In genomic region chr15:74203914-74204431, GRCh38 we compare ENCODE assay signal across 12 cellular contexts. TPM values are rescaled to one million over a fixed set of nuclear protein-coding genes. Genes with fewer than 3 reads are reported as not detected.
DNase-seq lines count a peak whose midpoint lies in the region; ATAC-seq, FAIRE-seq and TF ChIP-seq lines count a peak whose summit lies in the region.
"Had no signal": no experiment of that assay in that cellular context is flagged by ENCODE, and none has a peak within 500 bp of the region (broad histone marks: within the 10 kb centered on the region; RNA-seq: fewer than 3 reads in every experiment).

No MANE protein-coding gene starts in this region.

- 55% methylated on average over 5 of the region's 10 CpGs for WGBS in A549 (ENCODE audit: missing lambda C conversion rate)

- TF ChIP-seq CTCF in A549 (IDR thresholded peaks at IDR 0.05), result no peak
- no peak for TF ChIP-seq CTCF in ascending aorta (IDR thresholded peaks at IDR 0.05)
- no peak for TF ChIP-seq CTCF in OCI-LY7 (conservative IDR thresholded peaks at IDR 0.05; ENCODE audit: low read length)

- no peak overlapping the region for H2AFZ ChIP-seq in OCI-LY7 (ENCODE audit: low read length)

- CTCF ChIA-PET in A549 (lab: Yijun Ruan, JAX) (interaction anchor here (0.9 to 6.4 kb wide), 4 partner anchors 18 to 104 kb away, joined by 3 to 33 read pairs (median 4); no protein-coding TSS in a partner anchor), OCI-LY7 (lab: Charles Lee; ENCODE audit: unreplicated experiment) (no interaction called here)

- H3K27me3 Mint-ChIP-seq in T-helper 2 cell treated with Interferon-gamma antibody and Interleukin-4, amounts not matched to agents 5 μg/mL and 100 μg/mL, for 36 hours (ENCODE audit: low read depth), result peaks cover 8% of the 10 kb centered on the region
- peaks cover 22% of the 10 kb centered on the region for H3K27me3 Mint-ChIP-seq in activated T-helper 17 cell treated with anti-CD3 and anti-CD28 coated beads, Interleukin-2, amount 50 U/mL, for 72 hours

- no peak for TF ChIP-seq POLR2A in A549 (IDR thresholded peaks at IDR 0.05; ENCODE audit: low read length)

- H3K9me3 ChIP-seq in A549 (no peaks in the 10 kb centered on the region), ascending aorta (no peaks in the 10 kb centered on the region), iPS-20b (ENCODE audit: insufficient read depth, low read depth, low read length) (no peaks in the 10 kb centered on the region), OCI-LY7 (ENCODE audit: low read length) (no peaks in the 10 kb centered on the region)

- H3K9me3 Mint-ChIP-seq in T-helper 2 cell treated with Interferon-gamma antibody and Interleukin-4, amounts not matched to agents 5 μg/mL and 100 μg/mL, for 36 hours, result no peaks in the 10 kb centered on the region
- H3K9me3 Mint-ChIP-seq in activated T-helper 17 cell treated with anti-CD3 and anti-CD28 coated beads, Interleukin-2, amount 50 U/mL, for 72 hours, result no peaks in the 10 kb centered on the region
- H3K9me3 Mint-ChIP-seq: activated CD4-positive, alpha-beta T cell treated with anti-CD3 and anti-CD28 coated beads, Interleukin-2, amount 10 ng/mL, durations not matched to agents 24 days and 14 days had no signal

- H3K36me3 ChIP-seq in ascending aorta (no peaks in the 10 kb centered on the region), iPS-20b (ENCODE audit: insufficient read depth, low read depth, low read length) (no peaks in the 10 kb centered on the region), OCI-LY7 (ENCODE audit: insufficient read depth, low read length) (no peaks in the 10 kb centered on the region)

- DNase-seq in A549 (ENCODE audit: low read depth in 1 of 2, low spot score in 1 of 2) (no peak), HT1080 (ENCODE audit: low read depth) (peak; percentile 42), ascending aorta (ENCODE audit: low spot score in 2 of 2) (peak; percentile 35 to 88), OCI-LY7 (ENCODE audit: low spot score) (no peak)
- DNase-seq in T-helper 2 cell treated with Interferon-gamma antibody and Interleukin-4, amounts not matched to agents 5 μg/mL and 100 μg/mL, for 36 hours (ENCODE audit: low spot score), result no peak
- DNase-seq: activated CD4-positive, alpha-beta T cell treated with anti-CD3 and anti-CD28 coated beads, Interleukin-2, amount 10 ng/mL, durations not matched to agents 24 days and 14 days; cerebellar nuclear complex; NCI-H774 had no signal

- ATAC-seq in A549, result no peak
- ATAC-seq in activated T-helper 17 cell treated with anti-CD3 and anti-CD28 coated beads, Interleukin-2, amount 50 U/mL, for 72 hours (replicated peaks), result no peak
- ATAC-seq in GM21367 (IDR thresholded peaks at IDR 0.05; ENCODE audit: unreplicated experiment), result no peak

- H3K27me3 ChIP-seq in ascending aorta (no peaks in the 10 kb centered on the region), iPS-20b (ENCODE audit: insufficient read depth, low read length) (peaks cover 10% of the 10 kb centered on the region; the same call in 1 of the 2 replicates)

- H3K9me2 ChIP-seq in OCI-LY7 (ENCODE audit: insufficient read depth, low read length), result no peaks in the 10 kb centered on the region

- peak overlapping the region; percentile 90 to 97 for H3K27ac ChIP-seq in A549
- H3K27ac ChIP-seq in ascending aorta, result peak overlapping the region; percentile 52 to 60
- H3K27ac ChIP-seq in iPS-20b (ENCODE audit: low read length), result no peak overlapping the region
- no peak overlapping the region for H3K27ac ChIP-seq in OCI-LY7 (ENCODE audit: low read depth, low read length, poor library complexity, severe bottlenecking)
- H3K27ac ChIP-seq: C4-2B had no signal

- peak overlapping the region; percentile 51 for H3K4me3 ChIP-seq in A549
- no peak overlapping the region for H3K4me3 ChIP-seq in ascending aorta
- peak overlapping the region; percentile 63 for H3K4me3 ChIP-seq in iPS-20b (ENCODE audit: low read length)
- H3K4me3 ChIP-seq in OCI-LY7 (ENCODE audit: low read depth, low read length, poor library complexity, severe bottlenecking), result no peak overlapping the region

- no peaks in the 10 kb centered on the region for H3K36me3 Mint-ChIP-seq in T-helper 2 cell treated with Interferon-gamma antibody and Interleukin-4, amounts not matched to agents 5 μg/mL and 100 μg/mL, for 36 hours (ENCODE audit: low read depth)
- no peaks in the 10 kb centered on the region for H3K36me3 Mint-ChIP-seq in activated T-helper 17 cell treated with anti-CD3 and anti-CD28 coated beads, Interleukin-2, amount 50 U/mL, for 72 hours (ENCODE audit: low read depth)

- H4K20me1 ChIP-seq in OCI-LY7 (ENCODE audit: insufficient read depth, low read length), result no peaks in the 10 kb centered on the region

- H3K4me2 ChIP-seq in A549 (peak overlapping the region; percentile 95), OCI-LY7 (ENCODE audit: low read length) (no peak overlapping the region)

- H3K27ac Mint-ChIP-seq in T-helper 2 cell treated with Interferon-gamma antibody and Interleukin-4, amounts not matched to agents 5 μg/mL and 100 μg/mL, for 36 hours, result no peak overlapping the region
- no peak overlapping the region for H3K27ac Mint-ChIP-seq in activated T-helper 17 cell treated with anti-CD3 and anti-CD28 coated beads, Interleukin-2, amount 50 U/mL, for 72 hours
- H3K27ac Mint-ChIP-seq: activated CD4-positive, alpha-beta T cell treated with anti-CD3 and anti-CD28 coated beads, Interleukin-2, amount 10 ng/mL, durations not matched to agents 24 days and 14 days had no signal

- TF ChIP-seq RAD21 in A549 (conservative IDR thresholded peaks at IDR 0.05 in 1 of 2, IDR thresholded peaks at IDR 0.05 in 1 of 2), result no peak

- intact Hi-C loops in ascending aorta (cut with DNase I) (loop anchor here (2.0 to 5.0 kb wide), 3 partner anchors 27 to 47 kb away; no protein-coding TSS in a partner anchor), OCI-LY7 (cut with micrococcal nuclease; ENCODE audit: unreplicated experiment) (no loop called here)

- no peak for TF ChIP-seq EP300 in A549 (IDR thresholded peaks at IDR 0.05)

- BruUV-seq in OCI-LY7 (replicated peaks; lab: Mats Ljungman, UMichigan), result no TSS peak

- no peaks in the 10 kb centered on the region for H3K79me2 ChIP-seq in OCI-LY7 (ENCODE audit: insufficient read depth, low read depth, low read length)

- peak overlapping the region; percentile 71; the same call in 1 of the 2 replicates for H3K9ac ChIP-seq in iPS-20b (ENCODE audit: low read depth, low read length)

- no peaks in the 10 kb centered on the region for H3K4me1 Mint-ChIP-seq in T-helper 2 cell treated with Interferon-gamma antibody and Interleukin-4, amounts not matched to agents 5 μg/mL and 100 μg/mL, for 36 hours (ENCODE audit: low read depth)
- H3K4me1 Mint-ChIP-seq in activated T-helper 17 cell treated with anti-CD3 and anti-CD28 coated beads, Interleukin-2, amount 50 U/mL, for 72 hours, result no peaks in the 10 kb centered on the region

- POLR2A ChIA-PET in A549 (lab: Yijun Ruan, JAX) (no interaction called here), OCI-LY7 (lab: Charles Lee) (no interaction called here)

- no peak overlapping the region for H3K4me3 Mint-ChIP-seq in T-helper 2 cell treated with Interferon-gamma antibody and Interleukin-4, amounts not matched to agents 5 μg/mL and 100 μg/mL, for 36 hours
- no peak overlapping the region for H3K4me3 Mint-ChIP-seq in activated T-helper 17 cell treated with anti-CD3 and anti-CD28 coated beads, Interleukin-2, amount 50 U/mL, for 72 hours
- H3K4me3 Mint-ChIP-seq: activated CD4-positive, alpha-beta T cell treated with anti-CD3 and anti-CD28 coated beads, Interleukin-2, amount 10 ng/mL, durations not matched to agents 24 days and 14 days had no signal

- no peak for FAIRE-seq in A549 (lab: Jason Lieb, UNC)

- H3K4me1 ChIP-seq in A549 (peaks cover 57% of the 10 kb centered on the region), ascending aorta (peaks cover 27 to 36% of the 10 kb centered on the region in 2 donors), iPS-20b (ENCODE audit: insufficient read depth, low read length) (peaks cover 35% of the 10 kb centered on the region), OCI-LY7 (ENCODE audit: insufficient read depth, low read length, poor library complexity, severe bottlenecking) (no peaks in the 10 kb centered on the region)

RNA-seq across cellular contexts. Expression of gene STRA6, which starts 1.4 kb away (rescaled TPM):
- 35.0 and 49.8 TPM in 2 replicates for polyA plus RNA-seq in A549 (2011; rRNA removed)
- polyA plus RNA-seq in A549 (2012; cell fraction: cytosol; rRNA removed), result 31.3 and 39.8 TPM in 2 replicates
- 165 and 201 TPM in 2 replicates for polyA plus RNA-seq in A549 (2012; cell fraction: nucleus; rRNA removed)
- polyA plus RNA-seq in A549 (2017; fragmentation: RNase III; extraction: RNeasy Plus Mini Kit Qiagen cat#74134 plus additional on column Dnase treatment), result 60.6 to 76.4 TPM (median 70.2 TPM) in 3 replicates
- polyA minus RNA-seq in A549 (2011; rRNA and poly(A)+ RNA removed), result 63.6 and 65.0 TPM in 2 replicates
- total RNA-seq in HT1080 (2014; rRNA removed; shearing (Covaris generic)), result 0.10 TPM in 1 of 2 replicates, not detected in the other
- polyA plus RNA-seq in HT1080 (2015; cell fraction: cytosol; rRNA removed), result 1.8 and 2.0 TPM in 2 replicates
- polyA plus RNA-seq in HT1080 (2015; cell fraction: nucleus; rRNA removed), result 11.8 and 12.4 TPM in 2 replicates
- total RNA-seq in ascending aorta, result not detected
- not detected in 2 replicates for total RNA-seq in OCI-LY7 (2014; rRNA removed; shearing (Covaris generic))
- not detected in 2 replicates for total RNA-seq in OCI-LY7 (2022)
- total RNA-seq in activated T-helper 17 cell treated with anti-CD3 and anti-CD28 coated beads, Interleukin-2, amount 50 U/mL, for 72 hours, result not detected
- total RNA-seq: activated CD4-positive, alpha-beta T cell treated with anti-CD3 and anti-CD28 coated beads, Interleukin-2, amount 10 ng/mL, durations not matched to agents 24 days and 14 days had no signal

RNA-seq across cellular contexts. Expression of gene ISLR, which starts 30.5 kb away (rescaled TPM):
- polyA plus RNA-seq in A549 (2011; rRNA removed) (0.10 and 0.28 TPM in 2 replicates), A549 (2017; fragmentation: RNase III; extraction: RNeasy Plus Mini Kit Qiagen cat#74134 plus additional on column Dnase treatment) (0.25 to 0.43 TPM (median 0.30 TPM) in 3 replicates)
- 0.11 and 0.17 TPM in 2 replicates for polyA plus RNA-seq in A549 (2012; cell fraction: cytosol; rRNA removed)
- polyA plus RNA-seq in A549 (2012; cell fraction: nucleus; rRNA removed), result 0.59 and 1.1 TPM in 2 replicates
- polyA minus RNA-seq in A549 (2011; rRNA and poly(A)+ RNA removed), result 0.12 TPM in 1 of 2 replicates, not detected in the other
- total RNA-seq in HT1080 (2014; rRNA removed; shearing (Covaris generic)), result 0.05 TPM in 1 of 2 replicates, not detected in the other
- 0.16 TPM in 1 of 2 replicates, not detected in the other for polyA plus RNA-seq in HT1080 (2015; cell fraction: cytosol; rRNA removed)
- 0.14 and 0.37 TPM in 2 replicates for polyA plus RNA-seq in HT1080 (2015; cell fraction: nucleus; rRNA removed)
- total RNA-seq in ascending aorta (211 TPM), OCI-LY7 (2022) (not detected in 2 replicates)
- not detected in 2 replicates for total RNA-seq in OCI-LY7 (2014; rRNA removed; shearing (Covaris generic))
- not detected for total RNA-seq in activated T-helper 17 cell treated with anti-CD3 and anti-CD28 coated beads, Interleukin-2, amount 50 U/mL, for 72 hours
- total RNA-seq: activated CD4-positive, alpha-beta T cell treated with anti-CD3 and anti-CD28 coated beads, Interleukin-2, amount 10 ng/mL, durations not matched to agents 24 days and 14 days had no signal

RNA-seq across cellular contexts. Expression of gene CCDC33, which starts 32.2 kb away (rescaled TPM):
- polyA plus RNA-seq in A549 (2011; rRNA removed), result 5.4 and 5.9 TPM in 2 replicates
- 5.2 and 6.0 TPM in 2 replicates for polyA plus RNA-seq in A549 (2012; cell fraction: cytosol; rRNA removed)
- 5.8 and 6.5 TPM in 2 replicates for polyA plus RNA-seq in A549 (2012; cell fraction: nucleus; rRNA removed)
- 9.2 to 11.9 TPM (median 10.4 TPM) in 3 replicates for polyA plus RNA-seq in A549 (2017; fragmentation: RNase III; extraction: RNeasy Plus Mini Kit Qiagen cat#74134 plus additional on column Dnase treatment)
- 4.5 and 4.6 TPM in 2 replicates for polyA minus RNA-seq in A549 (2011; rRNA and poly(A)+ RNA removed)
- total RNA-seq in HT1080 (2014; rRNA removed; shearing (Covaris generic)), result not detected in 2 replicates
- polyA plus RNA-seq in HT1080 (2015; cell fraction: cytosol; rRNA removed), result not detected in 2 replicates
- 0.27 TPM in 1 of 2 replicates, not detected in the other for polyA plus RNA-seq in HT1080 (2015; cell fraction: nucleus; rRNA removed)
- total RNA-seq in ascending aorta, result not detected
- total RNA-seq in OCI-LY7 (2014; rRNA removed; shearing (Covaris generic)), result not detected in 2 replicates
- total RNA-seq in OCI-LY7 (2022), result not detected in 2 replicates
- not detected for total RNA-seq in activated T-helper 17 cell treated with anti-CD3 and anti-CD28 coated beads, Interleukin-2, amount 50 U/mL, for 72 hours
- total RNA-seq: activated CD4-positive, alpha-beta T cell treated with anti-CD3 and anti-CD28 coated beads, Interleukin-2, amount 10 ng/mL, durations not matched to agents 24 days and 14 days had no signal

Comparison
In these comparisons a context has a peak if more than half of its experiments do, and no peak if none do; other contexts are left out.
1. DNase-seq: peak in HT1080 (single experiment) and ascending aorta (2 of 2); none in A549 (0 of 2), OCI-LY7 (single experiment) and T-helper 2 cell treated with Interferon-gamma antibody and Interleukin-4, amounts not matched to agents 5 μg/mL and 100 μg/mL, for 36 hours (single experiment).
2. H3K27ac ChIP-seq: peak in A549 (2 of 2) and ascending aorta (2 of 2); none in iPS-20b (single experiment) and OCI-LY7 (single experiment).
3. H3K4me3 ChIP-seq: peak in A549 (single experiment) and iPS-20b (single experiment); none in ascending aorta (0 of 2) and OCI-LY7 (single experiment).
4. RNA of gene ISLR, which starts 30.5 kb away (total RNA-seq): 211 TPM in ascending aorta (single experiment); 0.05 TPM in HT1080, not detected in OCI-LY7 and not detected in activated T-helper 17 cell treated with anti-CD3 and anti-CD28 coated beads, Interleukin-2, amount 50 U/mL, for 72 hours; every median in the first group is over 100 times any median in the second.